In the genomic region with DNA sequence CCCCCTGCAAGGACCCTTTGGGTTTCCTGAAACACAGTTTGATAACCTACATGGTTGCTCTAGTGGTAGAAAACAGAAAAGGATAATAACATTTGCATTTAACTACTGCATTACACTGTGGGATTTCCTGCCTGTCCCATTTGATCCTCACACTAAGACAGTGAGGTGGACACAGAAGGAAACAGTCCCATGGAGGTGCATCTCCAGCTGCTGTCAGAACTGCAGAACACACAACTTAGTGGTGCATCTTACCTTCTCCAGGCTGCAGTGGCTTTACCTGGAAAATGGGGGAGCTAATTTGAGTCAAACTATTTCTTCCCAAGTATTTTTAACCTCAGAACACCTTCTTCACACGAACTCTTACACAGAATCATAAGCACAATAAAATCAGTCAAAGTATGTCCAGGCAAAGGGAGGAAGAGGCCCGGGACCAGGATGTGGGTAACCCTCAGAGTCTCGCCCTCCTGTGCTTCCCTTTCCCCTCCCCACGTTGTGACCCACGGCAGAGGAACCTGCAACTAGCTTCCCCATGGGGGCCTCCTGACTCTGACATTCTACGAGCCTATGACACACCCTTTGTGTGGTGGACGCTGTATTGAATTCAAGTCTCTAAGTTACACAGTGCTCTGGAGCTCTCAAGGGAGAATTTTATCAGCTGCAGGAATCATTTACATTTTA, we compare ENCODE assay signal across 10 cellular contexts. TPM values are rescaled to one million over a fixed set of nuclear protein-coding genes. Genes with fewer than 3 reads are reported as not detected.
DNase-seq lines count a peak whose midpoint lies in the region; ATAC-seq and TF ChIP-seq lines count a peak whose summit lies in the region.
"Had no signal": no experiment of that assay in that cellular context is flagged by ENCODE, and none has a peak within 500 bp of the region (broad histone marks: within the 10 kb centered on the region; RNA-seq: fewer than 3 reads in every experiment).

No MANE protein-coding gene starts in this region.

- DNase-seq in GM10266 (ENCODE audit: extremely low spot score) (peak; percentile 53), Karpas-422 (peak; percentile 83), endothelial cell (ENCODE audit: low spot score) (peak; percentile 12), mesothelial cell of epicardium (ENCODE audit: low spot score in 2 of 2, unreplicated experiment in 2 of 2) (no peak), HFFc6 (no peak)

- H4K20me1 ChIP-seq in Karpas-422 (ENCODE audit: insufficient read depth, low read depth, low read length), result no peaks in the 10 kb centered on the region

- peak overlapping the region; percentile 68 for H3K4me2 ChIP-seq in Karpas-422 (ENCODE audit: low read depth, low read length, poor library complexity, severe bottlenecking)

- H3K4me3 Mint-ChIP-seq in endothelial cell (ENCODE audit: unreplicated experiment) (no peak overlapping the region), mesothelial cell of epicardium (no peak overlapping the region), HFFc6 (no peak overlapping the region)
- H3K4me3 Mint-ChIP-seq: nephron had no signal

- H3K4me1 Mint-ChIP-seq in endothelial cell (ENCODE audit: unreplicated experiment), result peaks cover 16% of the 10 kb centered on the region
- no peaks in the 10 kb centered on the region for H3K4me1 Mint-ChIP-seq in mesothelial cell of epicardium
- peaks cover 9% of the 10 kb centered on the region for H3K4me1 Mint-ChIP-seq in HFFc6 (ENCODE audit: low read depth)

- H3K79me2 ChIP-seq in Karpas-422 (ENCODE audit: low read length), result peaks cover 76% of the 10 kb centered on the region

- no peaks in the 10 kb centered on the region for H3K9me3 ChIP-seq in Karpas-422 (ENCODE audit: low read length)

- peaks cover 50% of the 10 kb centered on the region for H3K36me3 ChIP-seq in Karpas-422 (ENCODE audit: insufficient read depth, low read length)

- TF ChIP-seq CTCF in GM10266 (IDR thresholded peaks at IDR 0.05; ENCODE audit: control insufficient read depth, insufficient read depth, low read depth, missing control alignments) (no peak), endothelial cell (IDR thresholded peaks at IDR 0.05; ENCODE audit: unreplicated experiment) (no peak), mesothelial cell of epicardium (IDR thresholded peaks at IDR 0.05; ENCODE audit: unreplicated experiment) (no peak), HFFc6 (IDR thresholded peaks at IDR 0.05) (no peak)

- H3K36me3 Mint-ChIP-seq in endothelial cell (ENCODE audit: low read depth, unreplicated experiment), result peaks cover 31% of the 10 kb centered on the region
- H3K36me3 Mint-ChIP-seq in mesothelial cell of epicardium, result peaks cover 44% of the 10 kb centered on the region
- H3K36me3 Mint-ChIP-seq in HFFc6 (ENCODE audit: low read depth), result peaks cover 38% of the 10 kb centered on the region

- peak overlapping the region; percentile 32 for H3K4me3 ChIP-seq in Karpas-422 (ENCODE audit: low read length)
- H3K4me3 ChIP-seq: SK-N-MC had no signal

- H3K9me3 Mint-ChIP-seq in endothelial cell (ENCODE audit: unreplicated experiment), result no peaks in the 10 kb centered on the region
- H3K9me3 Mint-ChIP-seq in mesothelial cell of epicardium, result no peaks in the 10 kb centered on the region
- no peaks in the 10 kb centered on the region for H3K9me3 Mint-ChIP-seq in HFFc6
- H3K9me3 Mint-ChIP-seq: nephron had no signal

- H2AFZ ChIP-seq in Karpas-422 (ENCODE audit: low read length), result no peak overlapping the region

- no peaks in the 10 kb centered on the region for H3K9me2 ChIP-seq in Karpas-422 (replicated peaks; ENCODE audit: insufficient read depth, low read length)

- ATAC-seq in GM21360 (IDR thresholded peaks at IDR 0.05; ENCODE audit: unreplicated experiment) (peak; percentile 76), HG03439 (IDR thresholded peaks at IDR 0.05; ENCODE audit: unreplicated experiment) (no peak), GM19023 (IDR thresholded peaks at IDR 0.05; ENCODE audit: unreplicated experiment) (no peak)

- no peaks in the 10 kb centered on the region for H3K27me3 ChIP-seq in Karpas-422 (ENCODE audit: low read length)

- H3K27ac Mint-ChIP-seq in endothelial cell (ENCODE audit: unreplicated experiment), result no peak overlapping the region
- H3K27ac Mint-ChIP-seq in mesothelial cell of epicardium, result no peak overlapping the region
- no peak overlapping the region; the same call in 1 of the 2 replicates for H3K27ac Mint-ChIP-seq in HFFc6

- H3K4me1 ChIP-seq in Karpas-422 (ENCODE audit: low read length), result peaks cover 56% of the 10 kb centered on the region

- H3K27me3 Mint-ChIP-seq in endothelial cell (ENCODE audit: unreplicated experiment) (no peaks in the 10 kb centered on the region), mesothelial cell of epicardium (ENCODE audit: low read depth) (no peaks in the 10 kb centered on the region), HFFc6 (ENCODE audit: insufficient read depth) (no peaks in the 10 kb centered on the region; the same call in 1 of the 2 replicates)

- peak overlapping the region; percentile 84 for H3K27ac ChIP-seq in Karpas-422 (ENCODE audit: low read length)
- H3K27ac ChIP-seq: SK-N-MC had no signal

- H3K9ac ChIP-seq in Karpas-422 (ENCODE audit: low read length), result peak overlapping the region; percentile 51; the same call in 1 of the 2 replicates

RNA-seq across cellular contexts. Expression of a gene that starts 33.7 kb away (rescaled TPM):
- 86.4 and 88.6 TPM in 2 replicates for total RNA-seq in Karpas-422 (2014; rRNA removed; shearing (Covaris generic); ENCODE audit: low replicate concordance)
- total RNA-seq in endothelial cell (ENCODE audit: unreplicated experiment) (64.4 TPM), mesothelial cell of epicardium (81.3 to 86.4 TPM (median 85.0 TPM) in 3 replicates)
- 100 to 1,000 TPM; 137 to 168 (median 145) TPM for total RNA-seq in HFFc6 (2021; fragmentation: NEBNext Ultra II Directional; extraction: Animal tissue kit (Norgen Biotek cat#: 25700))

Comparison
In these comparisons a context has a peak if more than half of its experiments do, and no peak if none do; other contexts are left out.
1. DNase-seq: peak in GM10266 (single experiment), Karpas-422 (single experiment) and endothelial cell (single experiment); none in mesothelial cell of epicardium (0 of 2) and HFFc6 (single experiment).